8 cellular contexts compared by ENCODE assay signal in genomic region chr17:16363749-16364536, GRCh38. TPM values are rescaled to one million over a fixed set of nuclear protein-coding genes. Genes with fewer than 3 reads are reported as not detected.
A peak's percentile ranks its signal among the peaks of the same experiment; 100 is the strongest.
DNase-seq lines count a peak whose midpoint lies in the region; ATAC-seq lines count a peak whose summit lies in the region.

No MANE protein-coding gene starts in this region.

- no peaks in the 10 kb centered on the region for H3K36me3 Mint-ChIP-seq in activated CD4-positive, alpha-beta memory T cell treated with anti-CD3 and anti-CD28 coated beads for 36 hours

- no peak overlapping the region for H3K27ac Mint-ChIP-seq in activated CD4-positive, alpha-beta memory T cell treated with anti-CD3 and anti-CD28 coated beads for 36 hours

- H3K27me3 Mint-ChIP-seq in activated CD4-positive, alpha-beta memory T cell treated with anti-CD3 and anti-CD28 coated beads for 36 hours = no peaks in the 10 kb centered on the region

- H3K9me3 Mint-ChIP-seq in activated CD4-positive, alpha-beta memory T cell treated with anti-CD3 and anti-CD28 coated beads for 36 hours = no peaks in the 10 kb centered on the region

- no peak overlapping the region for H3K27ac ChIP-seq in effector memory CD4-positive, alpha-beta T cell (ENCODE audit: insufficient read depth, low read length, poor library complexity, severe bottlenecking)

- H3K4me3 Mint-ChIP-seq in activated CD4-positive, alpha-beta memory T cell treated with anti-CD3 and anti-CD28 coated beads for 36 hours = no peak overlapping the region

- H3K36me3 ChIP-seq in effector memory CD4-positive, alpha-beta T cell (ENCODE audit: control insufficient read depth, insufficient read depth, low read length) = no peaks in the 10 kb centered on the region

- no peaks in the 10 kb centered on the region for H3K4me1 ChIP-seq in effector memory CD4-positive, alpha-beta T cell (ENCODE audit: control insufficient read depth, insufficient read depth, low read length, poor library complexity, severe bottlenecking)

- no peaks in the 10 kb centered on the region for H3K27me3 ChIP-seq in effector memory CD4-positive, alpha-beta T cell (replicated peaks; ENCODE audit: control insufficient read depth, insufficient read depth, low read length, poor library complexity, severe bottlenecking)

- no peak overlapping the region for H3K4me3 ChIP-seq in effector memory CD4-positive, alpha-beta T cell (ENCODE audit: insufficient read depth, low read depth, low read length, poor library complexity, severe bottlenecking)

- intact Hi-C loops in activated CD4-positive, alpha-beta memory T cell treated with anti-CD3 and anti-CD28 coated beads for 36 hours (cut with micrococcal nuclease) = loop anchor here (1.0 kb wide), 2 partner anchors 52 to 157 kb away; no protein-coding TSS in a partner anchor

- CTCF ChIA-PET in activated CD4-positive, alpha-beta memory T cell treated with anti-CD3 and anti-CD28 coated beads for 36 hours (lab: Charles Lee) = interaction anchor here (0.6 to 5.9 kb wide), 50 partner anchors 8 to 1132 kb away, joined by 3 to 79 read pairs (median 4); partner anchors contain the start of genes CENPV, PIGL, RASD1 and TRPV2

- peaks cover 7% of the 10 kb centered on the region for H3K4me1 Mint-ChIP-seq in activated CD4-positive, alpha-beta memory T cell treated with anti-CD3 and anti-CD28 coated beads for 36 hours (ENCODE audit: low read depth)

- DNase-seq in DMS 273 (lab: John Stamatoyannopoulos, UW; ENCODE audit: unreplicated experiment) (peak; percentile 85), DMS 273 treated with DMSO at 0.1 percent for 48 hours (lab: John Stamatoyannopoulos, UW) (no peak), NCI-H82 treated with DMSO at 0.1 percent for 48 hours (lab: John Stamatoyannopoulos, UW; ENCODE audit: unreplicated experiment) (peak; percentile 74), mesenteric fat pad (ENCODE audit: low spot score) (peak; percentile 89)
- DNase-seq in activated CD4-positive, alpha-beta memory T cell treated with anti-CD3 and anti-CD28 coated beads for 36 hours = peak; percentile 86
- peak; percentile 41 to 58 (median 43) for DNase-seq in effector memory CD4-positive, alpha-beta T cell
- peak; percentile 40 to 62 for DNase-seq in stimulated activated CD8-positive, alpha-beta memory T cell treated with anti-CD3 and anti-CD28 coated beads, Interleukin-4, amount 100 ng/mL, for 4 hours (ENCODE audit: low read depth in 2 of 2, low spot score in 1 of 2)

- peak; percentile 71 for ATAC-seq in HG03342 (IDR thresholded peaks at IDR 0.05; ENCODE audit: unreplicated experiment)

- H3K9me3 ChIP-seq in effector memory CD4-positive, alpha-beta T cell (ENCODE audit: control insufficient read depth, low read length) = no peaks in the 10 kb centered on the region

- POLR2A ChIA-PET in activated CD4-positive, alpha-beta memory T cell treated with anti-CD3 and anti-CD28 coated beads for 36 hours (lab: Charles Lee) = interaction anchor here (1.1 to 1.4 kb wide), 2 partner anchors 17 to 51 kb away, joined by 4 to 8 read pairs; partner anchors contain the start of genes TRPV2 and UBB

RNA-seq across cellular contexts. Expression of gene CENPV, which starts 10.7 kb away (rescaled TPM):
- total RNA-seq in activated CD4-positive, alpha-beta memory T cell treated with anti-CD3 and anti-CD28 coated beads for 36 hours = 10 to 100 TPM; 43.0 to 44.2 TPM
- total RNA-seq in mesenteric fat pad = 26.1 TPM

RNA-seq across cellular contexts. Expression of gene UBB, which starts 16.9 kb away (rescaled TPM):
- total RNA-seq in activated CD4-positive, alpha-beta memory T cell treated with anti-CD3 and anti-CD28 coated beads for 36 hours = 1,000 to 10,000 TPM; 1,695 to 1,771 TPM
- 967 TPM for total RNA-seq in mesenteric fat pad

RNA-seq across cellular contexts. Expression of gene TRPV2, which starts 51.4 kb away (rescaled TPM):
- total RNA-seq in activated CD4-positive, alpha-beta memory T cell treated with anti-CD3 and anti-CD28 coated beads for 36 hours = 10 to 100 TPM; 46.0 to 50.6 TPM
- total RNA-seq in mesenteric fat pad = 43.7 TPM
